In the genomic region with DNA sequence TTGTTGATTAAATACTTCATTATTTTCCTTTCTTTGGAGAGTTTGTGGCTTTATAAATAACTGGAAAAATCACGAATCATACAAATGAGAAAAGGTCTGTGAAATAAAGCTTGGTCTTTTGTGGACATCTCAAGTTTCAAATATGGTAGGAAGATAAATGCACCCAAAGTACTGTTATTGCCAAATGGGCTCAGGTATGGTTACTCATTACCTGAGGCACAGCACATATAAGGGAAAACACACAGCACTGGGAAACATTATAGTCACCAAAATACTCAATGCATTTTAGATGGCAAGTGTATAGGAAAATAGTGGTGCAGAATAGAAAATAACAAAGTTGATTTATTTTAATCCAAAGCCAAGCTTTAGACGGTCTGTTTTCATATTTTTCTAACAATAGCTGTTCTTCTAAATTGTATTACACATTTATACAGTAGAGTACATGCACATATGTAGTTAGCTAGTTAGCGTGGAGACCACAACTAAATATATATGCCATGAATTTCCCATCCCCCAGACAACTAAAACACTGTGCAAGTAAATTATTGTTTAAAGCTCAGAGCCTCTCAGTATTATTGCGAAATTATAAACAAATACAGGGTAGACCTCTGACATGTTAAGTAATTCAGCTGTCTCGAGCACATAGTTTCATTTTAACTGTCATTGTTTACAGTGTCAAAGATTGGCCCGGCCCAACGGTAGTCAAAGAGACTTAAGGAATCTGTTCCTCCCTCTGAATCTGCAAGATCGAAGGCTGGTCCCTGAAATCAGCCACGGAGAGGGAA, we compare ENCODE assay signal across 1 cellular context.
A peak's percentile ranks its signal among the peaks of the same experiment; 100 is the strongest.
TF ChIP-seq lines count a peak whose summit lies in the region.

No MANE protein-coding gene starts in this region.

TF ChIP-seq in HepG2, 621 proteins besides CTCF, POLR2A, EP300 and RAD21 (continued from another document and continues in another):
- TF ChIP-seq, protein P1, sequence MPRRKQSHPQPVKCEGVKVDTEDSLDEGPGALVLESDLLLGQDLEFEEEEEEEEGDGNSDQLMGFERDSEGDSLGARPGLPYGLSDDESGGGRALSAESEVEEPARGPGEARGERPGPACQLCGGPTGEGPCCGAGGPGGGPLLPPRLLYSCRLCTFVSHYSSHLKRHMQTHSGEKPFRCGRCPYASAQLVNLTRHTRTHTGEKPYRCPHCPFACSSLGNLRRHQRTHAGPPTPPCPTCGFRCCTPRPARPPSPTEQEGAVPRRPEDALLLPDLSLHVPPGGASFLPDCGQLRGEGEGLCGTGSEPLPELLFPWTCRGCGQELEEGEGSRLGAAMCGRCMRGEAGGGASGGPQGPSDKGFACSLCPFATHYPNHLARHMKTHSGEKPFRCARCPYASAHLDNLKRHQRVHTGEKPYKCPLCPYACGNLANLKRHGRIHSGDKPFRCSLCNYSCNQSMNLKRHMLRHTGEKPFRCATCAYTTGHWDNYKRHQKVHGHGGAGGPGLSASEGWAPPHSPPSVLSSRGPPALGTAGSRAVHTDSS (CRISPR knock-in tag; conservative IDR thresholded peaks at IDR 0.05): no peak
- TF ChIP-seq FIP1L1 (IDR thresholded peaks at IDR 0.05; ENCODE audit: borderline replicate concordance, insufficient read depth, low read depth, low read length) (no peak), YEATS4 (CRISPR knock-in tag; IDR thresholded peaks at IDR 0.05; ENCODE audit: borderline replicate concordance) (peak; percentile 72; the same call in 1 of the 2 replicates), ZNF124 (CRISPR knock-in tag; IDR thresholded peaks at IDR 0.05) (no peak), XBP1 (CRISPR knock-in tag; IDR thresholded peaks at IDR 0.05) (no peak), BCL6 (CRISPR knock-in tag; IDR thresholded peaks at IDR 0.05) (peak; percentile 83), ZNF329 (CRISPR knock-in tag; IDR thresholded peaks at IDR 0.05; ENCODE audit: low read depth) (no peak), ARNTL (CRISPR knock-in tag; IDR thresholded peaks at IDR 0.05) (0 out of 2 replicates have a peak, but pooled peaks have one; percentile 7), ZNF468 (CRISPR knock-in tag; IDR thresholded peaks at IDR 0.05) (no peak), SATB2 (CRISPR knock-in tag; IDR thresholded peaks at IDR 0.05) (0 out of 2 replicates have a peak, but pooled peaks have one; percentile 13), FLYWCH1 (CRISPR knock-in tag; IDR thresholded peaks at IDR 0.05) (no peak), FOSL2 (CRISPR knock-in tag; IDR thresholded peaks at IDR 0.05) (peak; percentile 33), ZBTB3 (CRISPR knock-in tag; IDR thresholded peaks at IDR 0.05; ENCODE audit: borderline replicate concordance, low read depth) (0 out of 2 replicates have a peak, but pooled peaks have one; percentile 13), SNRNP70 (IDR thresholded peaks at IDR 0.05; ENCODE audit: low read depth, low read length) (no peak), ZBTB20 (CRISPR knock-in tag; IDR thresholded peaks at IDR 0.05; ENCODE audit: borderline replicate concordance, low read depth) (no peak)
- TF ChIP-seq, protein P2, sequence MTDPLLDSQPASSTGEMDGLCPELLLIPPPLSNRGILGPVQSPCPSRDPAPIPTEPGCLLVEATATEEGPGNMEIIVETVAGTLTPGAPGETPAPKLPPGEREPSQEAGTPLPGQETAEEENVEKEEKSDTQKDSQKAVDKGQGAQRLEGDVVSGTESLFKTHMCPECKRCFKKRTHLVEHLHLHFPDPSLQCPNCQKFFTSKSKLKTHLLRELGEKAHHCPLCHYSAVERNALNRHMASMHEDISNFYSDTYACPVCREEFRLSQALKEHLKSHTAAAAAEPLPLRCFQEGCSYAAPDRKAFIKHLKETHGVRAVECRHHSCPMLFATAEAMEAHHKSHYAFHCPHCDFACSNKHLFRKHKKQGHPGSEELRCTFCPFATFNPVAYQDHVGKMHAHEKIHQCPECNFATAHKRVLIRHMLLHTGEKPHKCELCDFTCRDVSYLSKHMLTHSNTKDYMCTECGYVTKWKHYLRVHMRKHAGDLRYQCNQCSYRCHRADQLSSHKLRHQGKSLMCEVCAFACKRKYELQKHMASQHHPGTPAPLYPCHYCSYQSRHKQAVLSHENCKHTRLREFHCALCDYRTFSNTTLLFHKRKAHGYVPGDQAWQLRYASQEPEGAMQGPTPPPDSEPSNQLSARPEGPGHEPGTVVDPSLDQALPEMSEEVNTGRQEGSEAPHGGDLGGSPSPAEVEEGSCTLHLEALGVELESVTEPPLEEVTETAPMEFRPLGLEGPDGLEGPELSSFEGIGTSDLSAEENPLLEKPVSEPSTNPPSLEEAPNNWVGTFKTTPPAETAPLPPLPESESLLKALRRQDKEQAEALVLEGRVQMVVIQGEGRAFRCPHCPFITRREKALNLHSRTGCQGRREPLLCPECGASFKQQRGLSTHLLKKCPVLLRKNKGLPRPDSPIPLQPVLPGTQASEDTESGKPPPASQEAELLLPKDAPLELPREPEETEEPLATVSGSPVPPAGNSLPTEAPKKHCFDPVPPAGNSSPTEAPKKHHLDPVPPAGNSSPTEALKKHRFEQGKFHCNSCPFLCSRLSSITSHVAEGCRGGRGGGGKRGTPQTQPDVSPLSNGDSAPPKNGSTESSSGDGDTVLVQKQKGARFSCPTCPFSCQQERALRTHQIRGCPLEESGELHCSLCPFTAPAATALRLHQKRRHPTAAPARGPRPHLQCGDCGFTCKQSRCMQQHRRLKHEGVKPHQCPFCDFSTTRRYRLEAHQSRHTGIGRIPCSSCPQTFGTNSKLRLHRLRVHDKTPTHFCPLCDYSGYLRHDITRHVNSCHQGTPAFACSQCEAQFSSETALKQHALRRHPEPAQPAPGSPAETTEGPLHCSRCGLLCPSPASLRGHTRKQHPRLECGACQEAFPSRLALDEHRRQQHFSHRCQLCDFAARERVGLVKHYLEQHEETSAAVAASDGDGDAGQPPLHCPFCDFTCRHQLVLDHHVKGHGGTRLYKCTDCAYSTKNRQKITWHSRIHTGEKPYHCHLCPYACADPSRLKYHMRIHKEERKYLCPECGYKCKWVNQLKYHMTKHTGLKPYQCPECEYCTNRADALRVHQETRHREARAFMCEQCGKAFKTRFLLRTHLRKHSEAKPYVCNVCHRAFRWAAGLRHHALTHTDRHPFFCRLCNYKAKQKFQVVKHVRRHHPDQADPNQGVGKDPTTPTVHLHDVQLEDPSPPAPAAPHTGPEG (CRISPR knock-in tag; IDR thresholded peaks at IDR 0.05): no peak
- TF ChIP-seq, protein P3, sequence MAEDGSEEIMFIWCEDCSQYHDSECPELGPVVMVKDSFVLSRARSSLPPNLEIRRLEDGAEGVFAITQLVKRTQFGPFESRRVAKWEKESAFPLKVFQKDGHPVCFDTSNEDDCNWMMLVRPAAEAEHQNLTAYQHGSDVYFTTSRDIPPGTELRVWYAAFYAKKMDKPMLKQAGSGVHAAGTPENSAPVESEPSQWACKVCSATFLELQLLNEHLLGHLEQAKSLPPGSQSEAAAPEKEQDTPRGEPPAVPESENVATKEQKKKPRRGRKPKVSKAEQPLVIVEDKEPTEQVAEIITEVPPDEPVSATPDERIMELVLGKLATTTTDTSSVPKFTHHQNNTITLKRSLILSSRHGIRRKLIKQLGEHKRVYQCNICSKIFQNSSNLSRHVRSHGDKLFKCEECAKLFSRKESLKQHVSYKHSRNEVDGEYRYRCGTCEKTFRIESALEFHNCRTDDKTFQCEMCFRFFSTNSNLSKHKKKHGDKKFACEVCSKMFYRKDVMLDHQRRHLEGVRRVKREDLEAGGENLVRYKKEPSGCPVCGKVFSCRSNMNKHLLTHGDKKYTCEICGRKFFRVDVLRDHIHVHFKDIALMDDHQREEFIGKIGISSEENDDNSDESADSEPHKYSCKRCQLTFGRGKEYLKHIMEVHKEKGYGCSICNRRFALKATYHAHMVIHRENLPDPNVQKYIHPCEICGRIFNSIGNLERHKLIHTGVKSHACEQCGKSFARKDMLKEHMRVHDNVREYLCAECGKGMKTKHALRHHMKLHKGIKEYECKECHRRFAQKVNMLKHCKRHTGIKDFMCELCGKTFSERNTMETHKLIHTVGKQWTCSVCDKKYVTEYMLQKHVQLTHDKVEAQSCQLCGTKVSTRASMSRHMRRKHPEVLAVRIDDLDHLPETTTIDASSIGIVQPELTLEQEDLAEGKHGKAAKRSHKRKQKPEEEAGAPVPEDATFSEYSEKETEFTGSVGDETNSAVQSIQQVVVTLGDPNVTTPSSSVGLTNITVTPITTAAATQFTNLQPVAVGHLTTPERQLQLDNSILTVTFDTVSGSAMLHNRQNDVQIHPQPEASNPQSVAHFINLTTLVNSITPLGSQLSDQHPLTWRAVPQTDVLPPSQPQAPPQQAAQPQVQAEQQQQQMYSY (CRISPR knock-in tag; IDR thresholded peaks at IDR 0.05): no peak
- TF ChIP-seq, protein P4, sequence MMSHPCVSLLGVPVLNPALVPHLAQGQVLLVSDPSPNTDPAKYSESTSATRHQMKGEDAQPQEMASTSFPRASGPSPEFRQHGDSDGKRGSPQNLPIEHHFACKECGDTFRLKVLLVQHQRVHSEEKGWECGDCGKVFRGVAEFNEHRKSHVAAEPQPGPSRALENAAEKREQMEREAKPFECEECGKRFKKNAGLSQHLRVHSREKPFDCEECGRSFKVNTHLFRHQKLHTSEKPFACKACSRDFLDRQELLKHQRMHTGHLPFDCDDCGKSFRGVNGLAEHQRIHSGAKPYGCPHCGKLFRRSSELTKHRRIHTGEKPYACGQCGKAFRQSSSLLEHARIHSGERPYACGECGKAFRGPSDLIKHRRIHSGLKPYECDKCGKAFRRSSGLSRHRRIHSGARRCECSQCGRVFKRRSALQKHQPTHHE (CRISPR knock-in tag; IDR thresholded peaks at IDR 0.05; ENCODE audit: borderline replicate concordance): no peak
- TF ChIP-seq, protein P5, sequence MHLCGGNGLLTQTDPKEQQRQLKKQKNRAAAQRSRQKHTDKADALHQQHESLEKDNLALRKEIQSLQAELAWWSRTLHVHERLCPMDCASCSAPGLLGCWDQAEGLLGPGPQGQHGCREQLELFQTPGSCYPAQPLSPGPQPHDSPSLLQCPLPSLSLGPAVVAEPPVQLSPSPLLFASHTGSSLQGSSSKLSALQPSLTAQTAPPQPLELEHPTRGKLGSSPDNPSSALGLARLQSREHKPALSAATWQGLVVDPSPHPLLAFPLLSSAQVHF (CRISPR knock-in tag; IDR thresholded peaks at IDR 0.05): no peak
- TF ChIP-seq, protein P6, sequence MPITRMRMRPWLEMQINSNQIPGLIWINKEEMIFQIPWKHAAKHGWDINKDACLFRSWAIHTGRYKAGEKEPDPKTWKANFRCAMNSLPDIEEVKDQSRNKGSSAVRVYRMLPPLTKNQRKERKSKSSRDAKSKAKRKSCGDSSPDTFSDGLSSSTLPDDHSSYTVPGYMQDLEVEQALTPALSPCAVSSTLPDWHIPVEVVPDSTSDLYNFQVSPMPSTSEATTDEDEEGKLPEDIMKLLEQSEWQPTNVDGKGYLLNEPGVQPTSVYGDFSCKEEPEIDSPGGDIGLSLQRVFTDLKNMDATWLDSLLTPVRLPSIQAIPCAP (CRISPR knock-in tag; IDR thresholded peaks at IDR 0.05; ENCODE audit: low read depth): no peak; the same call in 1 of the 2 replicates
- TF ChIP-seq, protein P7, sequence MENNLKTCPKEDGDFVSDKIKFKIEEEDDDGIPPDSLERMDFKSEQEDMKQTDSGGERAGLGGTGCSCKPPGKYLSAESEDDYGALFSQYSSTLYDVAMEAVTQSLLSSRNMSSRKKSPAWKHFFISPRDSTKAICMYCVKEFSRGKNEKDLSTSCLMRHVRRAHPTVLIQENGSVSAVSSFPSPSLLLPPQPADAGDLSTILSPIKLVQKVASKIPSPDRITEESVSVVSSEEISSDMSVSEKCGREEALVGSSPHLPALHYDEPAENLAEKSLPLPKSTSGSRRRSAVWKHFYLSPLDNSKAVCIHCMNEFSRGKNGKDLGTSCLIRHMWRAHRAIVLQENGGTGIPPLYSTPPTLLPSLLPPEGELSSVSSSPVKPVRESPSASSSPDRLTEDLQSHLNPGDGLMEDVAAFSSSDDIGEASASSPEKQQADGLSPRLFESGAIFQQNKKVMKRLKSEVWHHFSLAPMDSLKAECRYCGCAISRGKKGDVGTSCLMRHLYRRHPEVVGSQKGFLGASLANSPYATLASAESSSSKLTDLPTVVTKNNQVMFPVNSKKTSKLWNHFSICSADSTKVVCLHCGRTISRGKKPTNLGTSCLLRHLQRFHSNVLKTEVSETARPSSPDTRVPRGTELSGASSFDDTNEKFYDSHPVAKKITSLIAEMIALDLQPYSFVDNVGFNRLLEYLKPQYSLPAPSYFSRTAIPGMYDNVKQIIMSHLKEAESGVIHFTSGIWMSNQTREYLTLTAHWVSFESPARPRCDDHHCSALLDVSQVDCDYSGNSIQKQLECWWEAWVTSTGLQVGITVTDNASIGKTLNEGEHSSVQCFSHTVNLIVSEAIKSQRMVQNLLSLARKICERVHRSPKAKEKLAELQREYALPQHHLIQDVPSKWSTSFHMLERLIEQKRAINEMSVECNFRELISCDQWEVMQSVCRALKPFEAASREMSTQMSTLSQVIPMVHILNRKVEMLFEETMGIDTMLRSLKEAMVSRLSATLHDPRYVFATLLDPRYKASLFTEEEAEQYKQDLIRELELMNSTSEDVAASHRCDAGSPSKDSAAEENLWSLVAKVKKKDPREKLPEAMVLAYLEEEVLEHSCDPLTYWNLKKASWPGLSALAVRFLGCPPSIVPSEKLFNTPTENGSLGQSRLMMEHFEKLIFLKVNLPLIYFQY (CRISPR knock-in tag; IDR thresholded peaks at IDR 0.05; ENCODE audit: borderline replicate concordance): no peak; the same call in 1 of the 2 replicates
- TF ChIP-seq, protein P8, sequence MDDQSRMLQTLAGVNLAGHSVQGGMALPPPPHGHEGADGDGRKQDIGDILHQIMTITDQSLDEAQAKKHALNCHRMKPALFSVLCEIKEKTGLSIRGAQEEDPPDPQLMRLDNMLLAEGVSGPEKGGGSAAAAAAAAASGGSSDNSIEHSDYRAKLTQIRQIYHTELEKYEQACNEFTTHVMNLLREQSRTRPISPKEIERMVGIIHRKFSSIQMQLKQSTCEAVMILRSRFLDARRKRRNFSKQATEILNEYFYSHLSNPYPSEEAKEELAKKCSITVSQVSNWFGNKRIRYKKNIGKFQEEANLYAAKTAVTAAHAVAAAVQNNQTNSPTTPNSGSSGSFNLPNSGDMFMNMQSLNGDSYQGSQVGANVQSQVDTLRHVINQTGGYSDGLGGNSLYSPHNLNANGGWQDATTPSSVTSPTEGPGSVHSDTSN (CRISPR knock-in tag; IDR thresholded peaks at IDR 0.05; ENCODE audit: borderline replicate concordance): no peak
